In genomic region chr2:61247204-61247812, GRCh38 we compare ENCODE assay signal across 14 cellular contexts.
DNase-seq lines count a peak whose midpoint lies in the region; ATAC-seq, FAIRE-seq and TF ChIP-seq lines count a peak whose summit lies in the region.
"Had no signal": no experiment of that assay in that cellular context is flagged by ENCODE, and none has a peak within 500 bp of the region (broad histone marks: within the 10 kb centered on the region; RNA-seq: fewer than 3 reads in every experiment).

No MANE protein-coding gene starts in this region.

- H4K8ac ChIP-seq in mesendoderm (ENCODE audit: low read depth, low read length): no peak overlapping the region

- no peak overlapping the region for H4K5ac ChIP-seq in mesendoderm (ENCODE audit: low read length)

- TF ChIP-seq POLR2A in Peyer's patch (IDR thresholded peaks at IDR 0.05): no peak

- H3K27ac Mint-ChIP-seq in central memory CD8-positive, alpha-beta T cell (ENCODE audit: low read depth): peak overlapping the region; percentile 17
- H3K27ac Mint-ChIP-seq in memory B cell: peak overlapping the region; percentile 66

- no peak overlapping the region for H3K56ac ChIP-seq in mesendoderm (ENCODE audit: low read length)

- TF ChIP-seq CTCF in BJ (IDR thresholded peaks at IDR 0.05; ENCODE audit: insufficient read depth, low read depth, low read length): no peak
- no peak for TF ChIP-seq CTCF in Peyer's patch (IDR thresholded peaks at IDR 0.05)

- H3K27ac ChIP-seq in mesendoderm (ENCODE audit: low read depth, low read length): no peak overlapping the region
- no peak overlapping the region for H3K27ac ChIP-seq in Peyer's patch
- H3K27ac ChIP-seq: ascending aorta had no signal

- no peaks in the 10 kb centered on the region for H3K79me2 ChIP-seq in mesendoderm (ENCODE audit: control insufficient read depth, insufficient read depth, low read length)

- no peak overlapping the region for H3K9ac ChIP-seq in mesendoderm (ENCODE audit: low read length)

- DNase-seq in BJ (ENCODE audit: low read depth): peak; percentile 56
- no peak for DNase-seq in HTR-8/SVneo (ENCODE audit: insufficient read length, low spot score)
- no peak for DNase-seq in central memory CD8-positive, alpha-beta T cell (ENCODE audit: low spot score in 2 of 2)
- DNase-seq in memory B cell (ENCODE audit: low spot score in 2 of 2): no peak
- DNase-seq in mesendoderm: no peak
- no peak for DNase-seq in Peyer's patch
- no peak for DNase-seq in NCI-H2171 (lab: John Stamatoyannopoulos, UW)
- DNase-seq: COR-L47, naive B cell, NCI-H1092 treated with DMSO at 0.1 percent for 48 hours, NCI-H510A had no signal

- H2BK120ac ChIP-seq in mesendoderm (ENCODE audit: low read depth, low read length): no peak overlapping the region

- no peak overlapping the region for H3K4ac ChIP-seq in mesendoderm (ENCODE audit: low read depth, low read length)

- H3K36me3 ChIP-seq in BJ (ENCODE audit: control insufficient read depth, insufficient read depth, low read length) (peaks cover 3% of the 10 kb centered on the region; the same call in 1 of the 2 replicates), mesendoderm (ENCODE audit: control insufficient read depth, insufficient read depth, low read length) (no peaks in the 10 kb centered on the region), Peyer's patch (peaks cover 0 to 57% (median 0%) of the 10 kb centered on the region in 3 donors)

- H3K4me1 ChIP-seq in mesendoderm (ENCODE audit: control insufficient read depth, low read depth, low read length): no peaks in the 10 kb centered on the region
- no peaks in the 10 kb centered on the region for H3K4me1 ChIP-seq in Peyer's patch
- H3K4me1 ChIP-seq: ascending aorta, right atrium auricular region had no signal

- H3K4me2 ChIP-seq in mesendoderm (ENCODE audit: low read length): no peak overlapping the region

- no peak overlapping the region for H3K4me3 Mint-ChIP-seq in central memory CD8-positive, alpha-beta T cell
- no peak overlapping the region for H3K4me3 Mint-ChIP-seq in memory B cell
- H3K4me3 Mint-ChIP-seq: naive B cell had no signal

- POLR2A ChIA-PET in BJ (lab: Charles Lee): no interaction called here

- H3K36me3 Mint-ChIP-seq in central memory CD8-positive, alpha-beta T cell (ENCODE audit: insufficient read depth): peaks cover 40% of the 10 kb centered on the region
- peaks cover 33% of the 10 kb centered on the region for H3K36me3 Mint-ChIP-seq in memory B cell

- H3K79me1 ChIP-seq in mesendoderm (ENCODE audit: low read length): no peaks in the 10 kb centered on the region

- H2BK15ac ChIP-seq in mesendoderm (replicated peaks; ENCODE audit: low read depth): no peak overlapping the region

- no peak for ATAC-seq in central memory CD8-positive, alpha-beta T cell (replicated peaks; ENCODE audit: extremely low read depth, poor library complexity, severe bottlenecking)
- no peak for ATAC-seq in memory B cell (ENCODE audit: low read depth)

- H3K27me3 ChIP-seq in BJ (ENCODE audit: control insufficient read depth, insufficient read depth, low read length) (no peaks in the 10 kb centered on the region), mesendoderm (ENCODE audit: insufficient read depth, low read length, poor library complexity) (no peaks in the 10 kb centered on the region), Peyer's patch (no peaks in the 10 kb centered on the region)
- H3K27me3 ChIP-seq: ascending aorta, right atrium auricular region had no signal

- FAIRE-seq in HTR-8/SVneo (lab: Jason Lieb, UNC): peak; percentile 62
- FAIRE-seq: endothelial cell of umbilical vein had no signal

- H3K4me3 ChIP-seq in BJ (ENCODE audit: low read depth, low read length) (no peak overlapping the region), mesendoderm (ENCODE audit: low read length) (no peak overlapping the region), Peyer's patch (no peak overlapping the region)
- H3K4me3 ChIP-seq: ascending aorta, right atrium auricular region had no signal

- CTCF ChIA-PET in BJ (lab: Yijun Ruan, JAX): no interaction called here

- no peaks in the 10 kb centered on the region for H3K4me1 Mint-ChIP-seq in central memory CD8-positive, alpha-beta T cell
- H3K4me1 Mint-ChIP-seq in memory B cell: no peaks in the 10 kb centered on the region

- H3K27me3 Mint-ChIP-seq in central memory CD8-positive, alpha-beta T cell: no peaks in the 10 kb centered on the region
- H3K27me3 Mint-ChIP-seq in memory B cell: no peaks in the 10 kb centered on the region
- H3K27me3 Mint-ChIP-seq: naive B cell had no signal

- no peak overlapping the region for H3K23ac ChIP-seq in mesendoderm (ENCODE audit: low read length)

- H2BK5ac ChIP-seq in mesendoderm (ENCODE audit: low read length): no peak overlapping the region

- H3K18ac ChIP-seq in mesendoderm (ENCODE audit: low read length): no peak overlapping the region

- H3K9me3 Mint-ChIP-seq in central memory CD8-positive, alpha-beta T cell: no peaks in the 10 kb centered on the region
- no peaks in the 10 kb centered on the region for H3K9me3 Mint-ChIP-seq in memory B cell
- H3K9me3 Mint-ChIP-seq: naive B cell had no signal

- H2AK5ac ChIP-seq in mesendoderm (ENCODE audit: low read length): no peak overlapping the region

- H3K9me3 ChIP-seq in Peyer's patch: no peaks in the 10 kb centered on the region
- H3K9me3 ChIP-seq: ascending aorta, right atrium auricular region had no signal
